In genomic region chr3:197627160-197627771, GRCh38 we compare ENCODE assay signal across 8 cellular contexts.
DNase-seq lines count a peak whose midpoint lies in the region; ATAC-seq, FAIRE-seq and TF ChIP-seq lines count a peak whose summit lies in the region.
"Not testable (repeated sequence)": the region's sequence is repeated elsewhere in the genome, so short reads cannot be mapped to it uniquely, and the experiment has no call there.

No MANE protein-coding gene starts in this region.

- SMC1A ChIA-PET in GM12878 (lab: Charles Lee; ENCODE audit: uncharacterized antibody, unreplicated experiment) = not testable (repeated sequence)

- H3K4me1 ChIP-seq in ES-I3 (ENCODE audit: insufficient read depth, low read length); GM12878 (ENCODE audit: control insufficient read depth, insufficient read depth, low read length); cardiac muscle cell (ENCODE audit: low read depth); naive thymus-derived CD4-positive, alpha-beta T cell (ENCODE audit: control insufficient read depth in 2 of 2, insufficient read depth in 2 of 2, low read length in 2 of 2): not testable (repeated sequence)
- H3K4me1 ChIP-seq in suprapubic skin = peaks cover 11% of the 10 kb centered on the region

- not testable (repeated sequence) for TF ChIP-seq CTCF in GM12878 (IDR thresholded peaks at IDR 0.05 in 2 of 3, conservative IDR thresholded peaks at IDR 0.05 in 1 of 3; ENCODE audit: control insufficient read depth in 2 of 3, extremely low read depth in 1 of 3, insufficient read depth in 1 of 3, low read depth in 3 of 3, low read length in 3 of 3); cardiac muscle cell (IDR thresholded peaks at IDR 0.05; ENCODE audit: low read depth, low read length); suprapubic skin (IDR thresholded peaks at IDR 0.05)

- H2AFZ ChIP-seq in GM12878 (ENCODE audit: control insufficient read depth, low read depth, low read length) = peak overlapping the region; percentile 67

- H3K79me2 ChIP-seq in GM12878 (ENCODE audit: control insufficient read depth, insufficient read depth, low read length) = not testable (repeated sequence)

- TF ChIP-seq POLR2A in GM12878 (IDR thresholded peaks at IDR 0.05; ENCODE audit: low read depth, low read length); suprapubic skin (IDR thresholded peaks at IDR 0.05): not testable (repeated sequence)

- H3K9ac ChIP-seq in ES-I3 (ENCODE audit: low read depth, low read length) (peak overlapping the region; percentile 50; the same call in 1 of the 2 replicates), SK-N-MC (ENCODE audit: insufficient read length) (peak overlapping the region; percentile 94)
- H3K9ac ChIP-seq in GM12878 (ENCODE audit: control insufficient read depth, insufficient read depth, low read length) = not testable (repeated sequence)

- TF ChIP-seq EP300 in GM12878 (IDR thresholded peaks at IDR 0.05; ENCODE audit: borderline replicate concordance in 1 of 2, control insufficient read depth in 1 of 2, low read depth in 2 of 2, low read length in 2 of 2); suprapubic skin (IDR thresholded peaks at IDR 0.05): not testable (repeated sequence)

- H3K9me3 ChIP-seq in ES-I3 (ENCODE audit: control insufficient read depth, insufficient read depth, low read length); SK-N-MC (ENCODE audit: low read depth, low read length); GM12878 (replicated peaks; ENCODE audit: control insufficient read depth, insufficient read depth, low read length); cardiac muscle cell (ENCODE audit: low read depth); naive thymus-derived CD4-positive, alpha-beta T cell (ENCODE audit: control insufficient read depth in 2 of 3, low read length in 3 of 3); suprapubic skin: not testable (repeated sequence)

- peak overlapping the region; percentile 27 to 86 (median 80) for H3K4me3 Mint-ChIP-seq in naive thymus-derived CD4-positive, alpha-beta T cell

- H3K36me3 ChIP-seq in ES-I3 (ENCODE audit: insufficient read depth, low read length); SK-N-MC (ENCODE audit: insufficient read depth, low read length); GM12878 (ENCODE audit: control insufficient read depth in 2 of 2, insufficient read depth in 2 of 2, low read length in 1 of 2); cardiac muscle cell; naive thymus-derived CD4-positive, alpha-beta T cell (ENCODE audit: control insufficient read depth in 2 of 3, insufficient read depth in 3 of 3, low read length in 3 of 3); suprapubic skin: not testable (repeated sequence)

- POLR2A ChIA-PET in GM12878 (lab: Charles Lee); naive thymus-derived CD4-positive, alpha-beta T cell (lab: Charles Lee): not testable (repeated sequence)

- not testable (repeated sequence) for H3K36me3 Mint-ChIP-seq in naive thymus-derived CD4-positive, alpha-beta T cell

- 0% methylated on average over 5 of the region's 67 CpGs for WGBS in GM12878 (ENCODE audit: insufficient coverage, insufficient replicate concordance, low lambda C conversion rate, missing lambda C conversion rate)
- no CpG with 5 or more reads among the region's 67 CpGs for WGBS in suprapubic skin

- BruUV-seq in GM12878 (replicated peaks; lab: Mats Ljungman, UMichigan) = not testable (repeated sequence)

- H3K27me3 ChIP-seq in GM12878 (replicated peaks in 1 of 2; ENCODE audit: control insufficient read depth in 2 of 2, insufficient read depth in 2 of 2, low read length in 1 of 2); cardiac muscle cell; naive thymus-derived CD4-positive, alpha-beta T cell (ENCODE audit: control insufficient read depth in 2 of 2, insufficient read depth in 2 of 2, low read length in 2 of 2); suprapubic skin: not testable (repeated sequence)

- H3K4me1 Mint-ChIP-seq in naive thymus-derived CD4-positive, alpha-beta T cell = peaks cover 0 to 16% (median 8%) of the 10 kb centered on the region in 7 donors

- H3K4me2 ChIP-seq in GM12878 (ENCODE audit: control insufficient read depth, insufficient read depth) = not testable (repeated sequence)

- not testable (repeated sequence) for FAIRE-seq in GM12878 (lab: Jason Lieb, UNC)

- not testable (repeated sequence) for H3K27ac ChIP-seq in SK-N-MC; GM12878 (ENCODE audit: control insufficient read depth, insufficient read depth); cardiac muscle cell
- H3K27ac ChIP-seq in naive thymus-derived CD4-positive, alpha-beta T cell (ENCODE audit: low read depth, low read length) = peak overlapping the region; percentile 79
- H3K27ac ChIP-seq in suprapubic skin = peak overlapping the region; percentile 89

- H4K20me1 ChIP-seq in GM12878 (ENCODE audit: control insufficient read depth, insufficient read depth) = not testable (repeated sequence)

- not testable (repeated sequence) for TF ChIP-seq RAD21 in GM12878 (IDR thresholded peaks at IDR 0.05; ENCODE audit: insufficient read depth, low read depth, low read length)

- not testable (repeated sequence) for DNase-seq in SK-N-MC (ENCODE audit: low read depth, low spot score); GM12878 (ENCODE audit: low read depth, low spot score); cardiac muscle cell (ENCODE audit: low read depth in 1 of 2, low spot score in 1 of 2); suprapubic skin (ENCODE audit: low spot score in 2 of 2)
- DNase-seq in naive thymus-derived CD4-positive, alpha-beta T cell = peak in 1 of 9 donors; percentile 52

- not testable (repeated sequence) for H3K27me3 Mint-ChIP-seq in naive thymus-derived CD4-positive, alpha-beta T cell

- peak; percentile 51 for ATAC-seq in GM21619 (IDR thresholded peaks at IDR 0.05; ENCODE audit: unreplicated experiment)
- peak; percentile 35 for ATAC-seq in HG03175 (IDR thresholded peaks at IDR 0.05; ENCODE audit: unreplicated experiment)
- peak; percentile 83 for ATAC-seq in GM12878
- peak; percentile 63 for ATAC-seq in naive thymus-derived CD4-positive, alpha-beta T cell

- not testable (repeated sequence) for H3K9me3 Mint-ChIP-seq in naive thymus-derived CD4-positive, alpha-beta T cell

- CTCF ChIA-PET in GM12878 (lab: Yijun Ruan, JAX); naive thymus-derived CD4-positive, alpha-beta T cell (lab: Charles Lee): not testable (repeated sequence)

- peak overlapping the region; percentile 91 for H3K4me3 ChIP-seq in SK-N-MC
- H3K4me3 ChIP-seq in GM12878 = not testable (repeated sequence)
- H3K4me3 ChIP-seq in cardiac muscle cell = peak overlapping the region; percentile 62
- H3K4me3 ChIP-seq in naive thymus-derived CD4-positive, alpha-beta T cell (ENCODE audit: low read length) = peak overlapping the region; percentile 61
- peak overlapping the region; percentile 77 for H3K4me3 ChIP-seq in suprapubic skin

- RAD21 ChIA-PET in GM12878 (lab: Charles Lee; ENCODE audit: unreplicated experiment) = not testable (repeated sequence)

- peak overlapping the region in 5 of 9 donors; percentile 34 to 76 (median 68) for H3K27ac Mint-ChIP-seq in naive thymus-derived CD4-positive, alpha-beta T cell

- in situ Hi-C loops in GM12878 (cut with MboI) = not testable (repeated sequence)

- intact Hi-C loops in GM12878 (cut with micrococcal nuclease; ENCODE audit: unreplicated experiment) = not testable (repeated sequence)
- intact Hi-C loops in naive thymus-derived CD4-positive, alpha-beta T cell (cut with micrococcal nuclease) = loop anchor here (2.0 kb wide), 1 partner anchor 72 kb away; the partner anchor contains the start of gene BDH1 (in 2 of the 2)
